10 cellular contexts compared by ENCODE assay signal in the genomic region with DNA sequence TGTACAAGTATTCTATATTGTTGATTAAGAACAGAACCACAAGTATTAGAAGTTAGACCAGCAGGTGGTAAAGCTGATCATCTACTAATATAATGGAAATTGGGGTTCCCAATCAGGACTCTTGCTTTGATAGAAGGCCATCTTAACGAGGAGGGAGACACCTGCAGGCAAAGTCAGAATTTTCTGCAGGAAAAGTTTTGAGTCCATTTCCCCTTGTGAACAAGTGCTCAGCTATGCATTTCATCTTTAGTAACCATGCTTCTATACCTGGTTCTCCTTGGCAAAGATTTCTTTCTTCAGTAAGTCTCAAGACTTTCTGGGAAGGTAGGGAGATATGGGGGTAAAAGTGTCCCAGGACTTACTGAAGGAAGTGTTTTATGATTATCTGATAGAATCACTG. TPM values are rescaled to one million over a fixed set of nuclear protein-coding genes. Genes with fewer than 3 reads are reported as not detected.
A peak's percentile ranks its signal among the peaks of the same experiment; 100 is the strongest.
DNase-seq lines count a peak whose midpoint lies in the region; ATAC-seq, FAIRE-seq and TF ChIP-seq lines count a peak whose summit lies in the region.
"Had no signal": no experiment of that assay in that cellular context is flagged by ENCODE, and none has a peak within 500 bp of the region (broad histone marks: within the 10 kb centered on the region; RNA-seq: fewer than 3 reads in every experiment).

No MANE protein-coding gene starts in this region.

- no peaks in the 10 kb centered on the region for H3K36me3 ChIP-seq in astrocyte (ENCODE audit: insufficient read depth, low read length)
- H3K36me3 ChIP-seq in lower lobe of right lung: no peaks in the 10 kb centered on the region
- H3K36me3 ChIP-seq in left ventricle myocardium inferior: no peaks in the 10 kb centered on the region

- no peak overlapping the region for H2AFZ ChIP-seq in astrocyte (ENCODE audit: low read depth, low read length)

- H3K4me2 ChIP-seq in astrocyte (ENCODE audit: low read length): no peak overlapping the region

- H3K9ac ChIP-seq in astrocyte (ENCODE audit: low read length): no peak overlapping the region

- H3K27me3 ChIP-seq in astrocyte (ENCODE audit: insufficient read depth, low read length): no peaks in the 10 kb centered on the region
- H3K27me3 ChIP-seq in lower lobe of right lung (ENCODE audit: low read depth): no peaks in the 10 kb centered on the region
- H3K27me3 ChIP-seq in left ventricle myocardium inferior (ENCODE audit: low read depth): no peaks in the 10 kb centered on the region

- H4K20me1 ChIP-seq in astrocyte (ENCODE audit: insufficient read depth, low read length): peaks cover 6% of the 10 kb centered on the region

- H3K9me3 Mint-ChIP-seq in astrocyte (ENCODE audit: unreplicated experiment): no peaks in the 10 kb centered on the region

- H3K27me3 Mint-ChIP-seq in astrocyte (ENCODE audit: low read depth, unreplicated experiment): no peaks in the 10 kb centered on the region

- peak; percentile 92 for FAIRE-seq in astrocyte (lab: Jason Lieb, UNC)

- no peak for ATAC-seq in lower lobe of right lung
- ATAC-seq in HG02623 (IDR thresholded peaks at IDR 0.05; ENCODE audit: unreplicated experiment): no peak

- TF ChIP-seq CTCF in astrocyte (IDR thresholded peaks at IDR 0.05; ENCODE audit: insufficient read depth, low read depth, low read length) (peak; percentile 18), lower lobe of right lung (IDR thresholded peaks at IDR 0.05) (peak; percentile 26), left ventricle myocardium inferior (IDR thresholded peaks at IDR 0.05; ENCODE audit: borderline replicate concordance) (no peak)

- H3K9me3 ChIP-seq in astrocyte (ENCODE audit: insufficient read depth, low read depth, low read length) (no peaks in the 10 kb centered on the region), lower lobe of right lung (no peaks in the 10 kb centered on the region), left ventricle myocardium inferior (replicated peaks) (no peaks in the 10 kb centered on the region)

- no peaks in the 10 kb centered on the region for H3K79me2 ChIP-seq in astrocyte (ENCODE audit: insufficient read depth, low read length)

- H3K4me1 Mint-ChIP-seq in astrocyte (ENCODE audit: low read depth, unreplicated experiment): peaks cover 21% of the 10 kb centered on the region

- no peak overlapping the region for H3K27ac Mint-ChIP-seq in astrocyte (ENCODE audit: unreplicated experiment)

- DNase-seq in ELR (ENCODE audit: low read depth) (peak; percentile 48), HT-29 (ENCODE audit: low spot score) (peak; percentile 80), astrocyte (ENCODE audit: low read depth) (no peak), lower lobe of right lung (no peak), T-helper 9 cell (no peak), NCI-H2029 treated with DMSO at 0.1 percent for 48 hours (lab: John Stamatoyannopoulos, UW) (no peak), left ventricle myocardium inferior (no peak)
- DNase-seq: SHP77 treated with DMSO at 0.1 percent for 48 hours had no signal

- H3K4me3 Mint-ChIP-seq in astrocyte (ENCODE audit: unreplicated experiment): no peak overlapping the region

- H3K4me1 ChIP-seq in astrocyte (ENCODE audit: insufficient read depth, low read length) (peaks cover 28% of the 10 kb centered on the region), lower lobe of right lung (peaks cover 9% of the 10 kb centered on the region), left ventricle myocardium inferior (peaks cover 16% of the 10 kb centered on the region)

- no peaks in the 10 kb centered on the region for H3K36me3 Mint-ChIP-seq in astrocyte (ENCODE audit: low read depth, unreplicated experiment)

- H3K27ac ChIP-seq in astrocyte (ENCODE audit: low read depth, low read length) (no peak overlapping the region), lower lobe of right lung (no peak overlapping the region), left ventricle myocardium inferior (replicated peaks) (no peak overlapping the region)
- H3K27ac ChIP-seq: HL-60 had no signal

- H3K4me3 ChIP-seq in astrocyte (ENCODE audit: insufficient read depth, low read depth, low read length) (no peak overlapping the region), lower lobe of right lung (no peak overlapping the region), left ventricle myocardium inferior (no peak overlapping the region)

- intact Hi-C loops in lower lobe of right lung (cut with DNase I): no loop called here
- intact Hi-C loops in left ventricle myocardium inferior (cut with micrococcal nuclease): no loop called here

RNA-seq across cellular contexts. Expression of gene USPL1, which starts 36.1 kb away (rescaled TPM):
- 14.6 and 16.1 TPM in 2 replicates for total RNA-seq in HT-29 (2014; rRNA removed; shearing (Covaris generic))
- total RNA-seq in astrocyte: 27.4 and 29.6 TPM in 2 replicates
- total RNA-seq in lower lobe of right lung: 14.9 TPM
- 9.1 TPM for total RNA-seq in left ventricle myocardium inferior

Comparison
In these comparisons a context has a peak if more than half of its experiments do, and no peak if none do; other contexts are left out.
1. DNase-seq: peak in ELR (single experiment) and HT-29 (single experiment); none in astrocyte (single experiment), lower lobe of right lung (single experiment), T-helper 9 cell (single experiment), NCI-H2029 treated with DMSO at 0.1 percent for 48 hours (single experiment) and left ventricle myocardium inferior (single experiment).